ENCODE assay signal across 20 cellular contexts in the genomic region with DNA sequence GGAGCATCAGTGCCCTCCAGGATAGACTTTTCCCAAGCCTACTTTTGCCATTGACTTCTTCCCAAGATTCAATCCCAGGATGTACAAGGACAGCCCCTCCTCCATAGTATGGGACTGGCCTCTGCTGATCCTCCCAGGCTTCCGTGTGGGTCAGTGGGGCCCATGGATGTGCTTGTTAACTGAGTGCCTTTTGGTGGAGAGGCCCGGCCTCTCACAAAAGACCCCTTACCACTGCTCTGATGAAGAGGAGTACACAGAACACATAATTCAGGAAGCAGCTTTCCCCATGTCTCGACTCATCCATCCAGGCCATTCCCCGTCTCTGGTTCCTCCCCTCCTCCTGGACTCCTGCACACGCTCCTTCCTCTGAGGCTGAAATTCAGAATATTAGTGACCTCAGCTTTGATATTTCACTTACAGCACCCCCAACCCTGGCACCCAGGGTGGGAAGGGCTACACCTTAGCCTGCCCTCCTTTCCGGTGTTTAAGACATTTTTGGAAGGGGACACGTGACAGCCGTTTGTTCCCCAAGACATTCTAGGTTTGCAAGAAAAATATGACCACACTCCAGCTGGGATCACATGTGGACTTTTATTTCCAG. TPM values are rescaled to one million over a fixed set of nuclear protein-coding genes. Genes with fewer than 3 reads are reported as not detected.
DNase-seq lines count a peak whose midpoint lies in the region; ATAC-seq and TF ChIP-seq lines count a peak whose summit lies in the region.
"Had no signal": no experiment of that assay in that cellular context is flagged by ENCODE, and none has a peak within 500 bp of the region (broad histone marks: within the 10 kb centered on the region; RNA-seq: fewer than 3 reads in every experiment).

No MANE protein-coding gene starts in this region.

- H3K4me3 Mint-ChIP-seq in activated T-cell treated with anti-CD3 and anti-CD28 coated beads, Interleukin-2, amount 50 U/mL, for 72 hours = peak overlapping the region; percentile 13 to 57
- peak overlapping the region in 1 of 3 donors; percentile 38 for H3K4me3 Mint-ChIP-seq in T-cell
- H3K4me3 Mint-ChIP-seq: central memory CD8-positive, alpha-beta T cell had no signal

- H3K9me3 ChIP-seq in esophagus muscularis mucosa (no peaks in the 10 kb centered on the region), thoracic aorta (no peaks in the 10 kb centered on the region)
- H3K9me3 ChIP-seq: HAP-1 had no signal

- no peak for ATAC-seq in activated T-cell treated with anti-CD3 and anti-CD28 coated beads, Interleukin-2, amount 50 U/mL, for 72 hours (replicated peaks in 1 of 2)
- no peak for ATAC-seq in T-cell (replicated peaks in 1 of 4)
- ATAC-seq in thoracic aorta (ENCODE audit: insufficient number of reproducible peaks, low FRiP score, low read depth) = no peak
- no peak for ATAC-seq in esophagus mucosa
- ATAC-seq: activated CD4-positive, CD25-positive, alpha-beta regulatory T cell treated with anti-CD3 and anti-CD28 coated beads, Interleukin-2, amount 50 U/mL, for 24 hours had no signal

- H3K36me3 Mint-ChIP-seq in activated T-cell treated with anti-CD3 and anti-CD28 coated beads, Interleukin-2, amount 50 U/mL, for 72 hours (ENCODE audit: insufficient read depth in 2 of 2) = peaks cover 4 to 10% of the 10 kb centered on the region in 2 donors
- peaks cover 19% of the 10 kb centered on the region for H3K36me3 Mint-ChIP-seq in T-cell

- H3K4me1 ChIP-seq in esophagus muscularis mucosa = peaks cover 0 to 12% (median 6%) of the 10 kb centered on the region in 4 donors
- peaks cover 0 to 31% of the 10 kb centered on the region in 2 donors for H3K4me1 ChIP-seq in thoracic aorta (ENCODE audit: control insufficient read depth in 1 of 2, low read depth in 2 of 2)
- H3K4me1 ChIP-seq: HAP-1 had no signal

- CTCF ChIA-PET in T-cell (lab: Charles Lee) = interaction anchor here in 1 of 2 donors (0.9 kb wide), 1 partner anchor 565 kb away, joined by 3 read pairs; no protein-coding TSS in a partner anchor

- peaks cover 1 to 2% of the 10 kb centered on the region in 2 donors for H3K9me3 Mint-ChIP-seq in activated T-cell treated with anti-CD3 and anti-CD28 coated beads, Interleukin-2, amount 50 U/mL, for 72 hours
- no peaks in the 10 kb centered on the region for H3K9me3 Mint-ChIP-seq in T-cell
- H3K9me3 Mint-ChIP-seq: central memory CD8-positive, alpha-beta T cell had no signal

- no peak for TF ChIP-seq POLR2A in esophagus muscularis mucosa (IDR thresholded peaks at IDR 0.05; ENCODE audit: low read depth)

- H3K27me3 Mint-ChIP-seq in activated T-cell treated with anti-CD3 and anti-CD28 coated beads, Interleukin-2, amount 50 U/mL, for 72 hours (ENCODE audit: low read depth) = no peaks in the 10 kb centered on the region
- H3K27me3 Mint-ChIP-seq in T-cell = no peaks in the 10 kb centered on the region
- H3K27me3 Mint-ChIP-seq: central memory CD8-positive, alpha-beta T cell had no signal

- TF ChIP-seq CTCF in esophagus muscularis mucosa (IDR thresholded peaks at IDR 0.05) = no peak
- no peak for TF ChIP-seq CTCF in thoracic aorta (IDR thresholded peaks at IDR 0.05)

- peak overlapping the region; percentile 52 for H3K27ac Mint-ChIP-seq in activated T-cell treated with anti-CD3 and anti-CD28 coated beads, Interleukin-2, amount 50 U/mL, for 72 hours
- H3K27ac Mint-ChIP-seq in T-cell = peak overlapping the region; percentile 85 to 91

- H3K4me1 Mint-ChIP-seq in activated T-cell treated with anti-CD3 and anti-CD28 coated beads, Interleukin-2, amount 50 U/mL, for 72 hours (ENCODE audit: low read depth) = peaks cover 50% of the 10 kb centered on the region
- peaks cover 19 to 35% (median 29%) of the 10 kb centered on the region in 3 donors for H3K4me1 Mint-ChIP-seq in T-cell

- H3K36me3 ChIP-seq in esophagus muscularis mucosa (no peaks in the 10 kb centered on the region), thoracic aorta (no peaks in the 10 kb centered on the region)
- H3K36me3 ChIP-seq: HAP-1 had no signal

- no peaks in the 10 kb centered on the region for H3K27me3 ChIP-seq in esophagus muscularis mucosa
- H3K27me3 ChIP-seq in thoracic aorta (replicated peaks; ENCODE audit: insufficient read depth) = no peaks in the 10 kb centered on the region
- H3K27me3 ChIP-seq: dorsolateral prefrontal cortex had no signal

- TF ChIP-seq EP300 in esophagus muscularis mucosa (IDR thresholded peaks at IDR 0.05) = no peak

- WGBS in esophagus muscularis mucosa = 77% methylated on average over 8 of the region's 8 CpGs

- POLR2A ChIA-PET in T-cell (lab: Charles Lee) = interaction anchor here in 1 of 2 donors (0.7 kb wide), 1 partner anchor 399 kb away, joined by 3 read pairs; no protein-coding TSS in a partner anchor

- intact Hi-C loops in esophagus muscularis mucosa (cut with DNase I) = no loop called here

- H3K27ac ChIP-seq in esophagus muscularis mucosa (replicated peaks in 1 of 4) (peak overlapping the region in 1 of 4 donors; percentile 47), thoracic aorta (peak overlapping the region; percentile 46 to 87)
- H3K27ac ChIP-seq: C4-2B, KMS-11 had no signal

- H3K4me3 ChIP-seq in esophagus muscularis mucosa (no peak overlapping the region), thoracic aorta (no peak overlapping the region)
- H3K4me3 ChIP-seq: dorsolateral prefrontal cortex, HAP-1, skin epidermis had no signal

- DNase-seq in activated T-cell treated with anti-CD3 and anti-CD28 coated beads, Interleukin-2, amount 50 U/mL, for 72 hours = no peak
- no peak for DNase-seq in activated T-cell treated with anti-CD3 and anti-CD28 coated beads, Interleukin-2, amount 50 U/mL, for 1 hour
- DNase-seq in T-cell (no peak), esophagus muscularis mucosa (ENCODE audit: extremely low spot score) (peak; percentile 29), thoracic aorta (ENCODE audit: low spot score) (no peak), NCI-H526 treated with DMSO at 0.1 percent for 48 hours (lab: John Stamatoyannopoulos, UW) (no peak)
- DNase-seq: activated effector memory CD4-positive, alpha-beta T cell treated with Interleukin-2 at 50 U/mL for 16 hours; DMS 273 treated with DMSO at 0.1 percent for 48 hours; dorsolateral prefrontal cortex; NCI-H1436; nucleus accumbens; OCI-M1 had no signal

RNA-seq across cellular contexts. Expression of a gene that starts 9.8 kb away (rescaled TPM):
- total RNA-seq in activated T-cell treated with anti-CD3 and anti-CD28 coated beads, Interleukin-2, amount 50 U/mL, for 72 hours = 100 to 1,000 TPM; 194 to 222 TPM
- 100 to 1,000 TPM; 243 to 380 (median 294) TPM for total RNA-seq in T-cell
- 10 to 100 TPM; 40.1 to 46.4 (median 40.8) TPM for total RNA-seq in esophagus muscularis mucosa
- 10 to 100 TPM; 53.9 to 91.9 TPM for total RNA-seq in thoracic aorta
- total RNA-seq in esophagus mucosa = 26.7 TPM

RNA-seq across cellular contexts. Expression of a gene that starts 38.7 kb away (rescaled TPM):
- total RNA-seq in activated T-cell treated with anti-CD3 and anti-CD28 coated beads, Interleukin-2, amount 50 U/mL, for 72 hours = 10 to 100 TPM; 11.3 to 13.0 TPM
- total RNA-seq in T-cell (1 to 10 TPM; 2.4 to 7.6 (median 3.1) TPM), esophagus muscularis mucosa (1 to 10 TPM; 1.2 to 6.0 (median 2.5) TPM), thoracic aorta (10 to 100 TPM in 1 of 2 donors, 1 to 10 TPM in 1; 7.4 to 10.9 TPM), esophagus mucosa (15.4 TPM)
- total RNA-seq: astrocyte had no signal

RNA-seq across cellular contexts. Expression of a gene that starts 51.0 kb away (rescaled TPM):
- 10 to 100 TPM; 45.2 to 49.9 TPM for total RNA-seq in activated T-cell treated with anti-CD3 and anti-CD28 coated beads, Interleukin-2, amount 50 U/mL, for 72 hours
- 10 to 100 TPM; 38.8 to 85.2 (median 69.6) TPM for total RNA-seq in T-cell
- total RNA-seq in esophagus muscularis mucosa = 1 to 10 TPM in 3 of 4 donors, under 1 TPM in 1; 0.39 to 5.0 (median 1.8) TPM
- 1 to 10 TPM; 3.3 to 4.6 TPM for total RNA-seq in thoracic aorta
- total RNA-seq in esophagus mucosa = 0.76 TPM
- total RNA-seq: astrocyte had no signal

Comparison
In these comparisons a context has a peak if more than half of its experiments do, and no peak if none do; other contexts are left out.
1. RNA of a gene that starts 51.0 kb away (total RNA-seq): 38.8 to 85.2 TPM in T-cell and 45.2 to 49.9 TPM in activated T-cell treated with anti-CD3 and anti-CD28 coated beads, Interleukin-2, amount 50 U/mL, for 72 hours; 3.3 to 4.6 TPM in thoracic aorta, 0.39 to 5.0 TPM in esophagus muscularis mucosa and 0.76 TPM in esophagus mucosa (single experiment); every median in the first group is over 4 times any median in the second.